ENCODE assay signal across 8 cellular contexts in the genomic region with DNA sequence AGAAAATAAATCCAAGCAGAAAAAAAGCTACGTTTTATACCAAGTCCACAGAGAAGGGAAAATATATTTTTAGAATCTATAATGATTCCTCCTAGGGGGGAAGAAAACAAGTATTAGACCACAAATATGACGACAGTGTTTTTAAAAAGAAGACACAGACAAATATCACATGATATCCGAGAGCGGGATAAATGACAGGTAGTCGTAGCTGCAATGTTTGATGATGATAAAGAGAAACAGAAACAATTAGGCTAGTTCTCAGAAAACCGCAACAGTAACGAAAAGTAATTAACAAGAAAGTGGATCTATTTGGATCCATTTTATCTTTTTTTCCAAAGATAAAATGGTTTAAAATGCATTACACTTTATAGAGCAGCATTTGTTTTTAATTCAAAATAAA. TPM values are rescaled to one million over a fixed set of nuclear protein-coding genes. Genes with fewer than 3 reads are reported as not detected.
DNase-seq lines count a peak whose midpoint lies in the region; ATAC-seq and TF ChIP-seq lines count a peak whose summit lies in the region.

No MANE protein-coding gene starts in this region.

- no peak overlapping the region for H3K27ac ChIP-seq in thyroid gland

- 11 to 13% methylated on average over 7 of the region's 7 CpGs for WGBS in thyroid gland, 2 donors

- intact Hi-C loops in thyroid gland (cut with DNase I) = loop anchor here (5.0 kb wide), 1 partner anchor 171 kb away; no protein-coding TSS in a partner anchor

- H3K4me3 ChIP-seq in kidney epithelial cell (ENCODE audit: low read depth, low read length) (peak overlapping the region; percentile 98), thyroid gland (replicated peaks in 1 of 3) (peak overlapping the region; percentile 77 to 98 (median 95))

- peaks cover 62% of the 10 kb centered on the region for H3K4me1 Mint-ChIP-seq in activated CD4-positive, alpha-beta T cell treated with anti-CD3 and anti-CD28 coated beads, Interleukin-2, amount 10 ng/mL, durations not matched to agents 7 days and 5 days

- H3K9me3 ChIP-seq in thyroid gland = no peaks in the 10 kb centered on the region

- H3K36me3 Mint-ChIP-seq in activated CD4-positive, alpha-beta T cell treated with anti-CD3 and anti-CD28 coated beads, Interleukin-2, amount 10 ng/mL, durations not matched to agents 7 days and 5 days (ENCODE audit: low read depth) = peaks cover 35% of the 10 kb centered on the region
- H3K36me3 Mint-ChIP-seq in activated naive CD4-positive, alpha-beta T cell treated with anti-CD3 and anti-CD28 coated beads, Interleukin-2, amount 50 U/mL, for 72 hours = peaks cover 18 to 27% of the 10 kb centered on the region in 2 donors

- H3K36me3 ChIP-seq in kidney epithelial cell (ENCODE audit: control insufficient read depth, insufficient read depth, low read length) (no peaks in the 10 kb centered on the region), thyroid gland (no peaks in the 10 kb centered on the region)

- H3K4me3 Mint-ChIP-seq in activated CD4-positive, alpha-beta T cell treated with anti-CD3 and anti-CD28 coated beads, Interleukin-2, amount 10 ng/mL, durations not matched to agents 7 days and 5 days = peak overlapping the region; percentile 92

- POLR2A ChIA-PET in activated CD4-positive, alpha-beta T cell treated with anti-CD3 and anti-CD28 coated beads, Interleukin-2, amount 10 ng/mL, durations not matched to agents 7 days and 5 days (lab: Charles Lee) = interaction anchor here (0.7 to 1.9 kb wide), 3 partner anchors 21 to 262 kb away, joined by 3 to 5 read pairs (median 5); a partner anchor contains a TSS
- POLR2A ChIA-PET in HEK293T (lab: Yijun Ruan, JAX) = interaction anchor here (0.7 to 1.7 kb wide), 5 partner anchors 11 to 723 kb away, joined by 3 to 8 read pairs (median 4); a partner anchor contains a TSS

- no peaks in the 10 kb centered on the region for H3K27me3 Mint-ChIP-seq in activated CD4-positive, alpha-beta T cell treated with anti-CD3 and anti-CD28 coated beads, Interleukin-2, amount 10 ng/mL, durations not matched to agents 7 days and 5 days

- no peak for TF ChIP-seq CTCF in kidney epithelial cell (IDR thresholded peaks at IDR 0.05; ENCODE audit: insufficient read depth, low read length, poor library complexity, severe bottlenecking)
- no peak for TF ChIP-seq CTCF in thyroid gland (IDR thresholded peaks at IDR 0.05)

- CTCF ChIA-PET in activated CD4-positive, alpha-beta T cell treated with anti-CD3 and anti-CD28 coated beads, Interleukin-2, amount 10 ng/mL, durations not matched to agents 7 days and 5 days (lab: Charles Lee) = interaction anchor here (0.6 to 2.0 kb wide), 6 partner anchors 15 to 552 kb away, joined by 3 to 10 read pairs (median 5); a partner anchor contains a TSS
- CTCF ChIA-PET in HEK293T (lab: Yijun Ruan, JAX) = interaction anchor here (0.9 to 2.5 kb wide), 3 partner anchors 8 to 180 kb away, joined by 3 to 14 read pairs (median 4); no protein-coding TSS in a partner anchor

- H3K4me1 ChIP-seq in thyroid gland = peaks cover 12 to 37% of the 10 kb centered on the region in 2 donors

- DNase-seq in activated CD4-positive, alpha-beta T cell treated with anti-CD3 and anti-CD28 coated beads, Interleukin-2, amount 10 ng/mL, durations not matched to agents 7 days and 5 days = no peak
- no peak for DNase-seq in activated CD4-positive, alpha-beta T cell treated with anti-CD3 and anti-CD28 coated beads, Interleukin-2, amount 50 U/mL, for 1 hour
- no peak for DNase-seq in activated naive CD4-positive, alpha-beta T cell treated with anti-CD3 and anti-CD28 coated beads, Interleukin-2, amount 50 U/mL, for 72 hours (ENCODE audit: low spot score in 2 of 2)
- DNase-seq in kidney epithelial cell (ENCODE audit: low read depth) (no peak), thyroid gland (no peak), HEK293T (ENCODE audit: extremely low spot score) (no peak)
- DNase-seq in stimulated activated CD4-positive, alpha-beta T cell treated with anti-CD3 and anti-CD28 coated beads, Interleukin-4, amount 100 ng/mL, for 1 hour = no peak

- H3K27me3 ChIP-seq in kidney epithelial cell (ENCODE audit: control insufficient read depth, insufficient read depth, low read length) (no peaks in the 10 kb centered on the region), thyroid gland (no peaks in the 10 kb centered on the region)

- peak overlapping the region; percentile 95 for H3K27ac Mint-ChIP-seq in activated CD4-positive, alpha-beta T cell treated with anti-CD3 and anti-CD28 coated beads, Interleukin-2, amount 10 ng/mL, durations not matched to agents 7 days and 5 days
- peak overlapping the region; percentile 93 to 95 for H3K27ac Mint-ChIP-seq in activated naive CD4-positive, alpha-beta T cell treated with anti-CD3 and anti-CD28 coated beads, Interleukin-2, amount 50 U/mL, for 72 hours

- H3K9me3 Mint-ChIP-seq in activated CD4-positive, alpha-beta T cell treated with anti-CD3 and anti-CD28 coated beads, Interleukin-2, amount 10 ng/mL, durations not matched to agents 7 days and 5 days = no peaks in the 10 kb centered on the region
- H3K9me3 Mint-ChIP-seq in activated naive CD4-positive, alpha-beta T cell treated with anti-CD3 and anti-CD28 coated beads, Interleukin-2, amount 50 U/mL, for 72 hours = no peaks in the 10 kb centered on the region

- ATAC-seq in activated naive CD4-positive, alpha-beta T cell treated with anti-CD3 and anti-CD28 coated beads, Interleukin-2, amount 50 U/mL, for 72 hours = no peak
- ATAC-seq in GM21447 (IDR thresholded peaks at IDR 0.05; ENCODE audit: unreplicated experiment) = no peak

- TF ChIP-seq POLR2A in thyroid gland (IDR thresholded peaks at IDR 0.05) = no peak

TF ChIP-seq in HEK293T, 16 proteins besides CTCF, POLR2A, EP300 and RAD21:
- TF ChIP-seq BHLHE40 (IDR thresholded peaks at IDR 0.05; ENCODE audit: borderline replicate concordance) (no peak), CTBP1 (IDR thresholded peaks at IDR 0.05; ENCODE audit: borderline replicate concordance) (no peak), ZNF384 (IDR thresholded peaks at IDR 0.05) (no peak), L3MBTL2 (conservative IDR thresholded peaks at IDR 0.05) (no peak), ARNT (IDR thresholded peaks at IDR 0.05) (no peak), TARDBP (IDR thresholded peaks at IDR 0.05) (no peak), HDGF (IDR thresholded peaks at IDR 0.05; ENCODE audit: borderline replicate concordance) (no peak), SP1 (IDR thresholded peaks at IDR 0.05) (no peak), LEF1 (IDR thresholded peaks at IDR 0.05; ENCODE audit: borderline replicate concordance) (no peak)
TF ChIP-seq in HEK293T: peak in this region for 0.

RNA-seq across cellular contexts. Expression of a gene that starts 0.9 kb away (rescaled TPM):
- 10 to 100 TPM; 25.3 to 26.4 TPM for total RNA-seq in activated CD4-positive, alpha-beta T cell treated with anti-CD3 and anti-CD28 coated beads, Interleukin-2, amount 10 ng/mL, durations not matched to agents 7 days and 5 days
- total RNA-seq in activated naive CD4-positive, alpha-beta T cell treated with anti-CD3 and anti-CD28 coated beads, Interleukin-2, amount 50 U/mL, for 72 hours = 10 to 100 TPM; 22.1 to 24.9 TPM
- total RNA-seq in kidney epithelial cell (9.2 and 13.3 TPM in 2 replicates), thyroid gland (10 to 100 TPM; 13.0 to 30.0 (median 17.0) TPM)

RNA-seq across cellular contexts. Expression of a gene that starts 0.9 kb away (rescaled TPM):
- 1 to 10 TPM; 3.3 to 3.8 TPM for total RNA-seq in activated CD4-positive, alpha-beta T cell treated with anti-CD3 and anti-CD28 coated beads, Interleukin-2, amount 10 ng/mL, durations not matched to agents 7 days and 5 days
- 1 to 10 TPM; 1.8 to 7.3 TPM for total RNA-seq in activated naive CD4-positive, alpha-beta T cell treated with anti-CD3 and anti-CD28 coated beads, Interleukin-2, amount 50 U/mL, for 72 hours
- total RNA-seq in kidney epithelial cell (0.07 and 0.38 TPM in 2 replicates), thyroid gland (1 to 10 TPM; 1.5 to 5.4 (median 3.0) TPM)

RNA-seq across cellular contexts. Expression of a gene that starts 20.9 kb away (rescaled TPM):
- 10 to 100 TPM; 22.8 to 24.6 TPM for total RNA-seq in activated CD4-positive, alpha-beta T cell treated with anti-CD3 and anti-CD28 coated beads, Interleukin-2, amount 10 ng/mL, durations not matched to agents 7 days and 5 days
- total RNA-seq in activated naive CD4-positive, alpha-beta T cell treated with anti-CD3 and anti-CD28 coated beads, Interleukin-2, amount 50 U/mL, for 72 hours = 10 to 100 TPM in 1 of 2 donors, 1 to 10 TPM in 1; 5.1 to 10.6 TPM
- total RNA-seq in kidney epithelial cell (31.8 and 36.7 TPM in 2 replicates), thyroid gland (100 to 1,000 TPM in 1 of 4 donors, 10 to 100 TPM in 3; 48.1 to 102 (median 61.9) TPM)
